1 cellular context compared by ENCODE assay signal in the genomic region with DNA sequence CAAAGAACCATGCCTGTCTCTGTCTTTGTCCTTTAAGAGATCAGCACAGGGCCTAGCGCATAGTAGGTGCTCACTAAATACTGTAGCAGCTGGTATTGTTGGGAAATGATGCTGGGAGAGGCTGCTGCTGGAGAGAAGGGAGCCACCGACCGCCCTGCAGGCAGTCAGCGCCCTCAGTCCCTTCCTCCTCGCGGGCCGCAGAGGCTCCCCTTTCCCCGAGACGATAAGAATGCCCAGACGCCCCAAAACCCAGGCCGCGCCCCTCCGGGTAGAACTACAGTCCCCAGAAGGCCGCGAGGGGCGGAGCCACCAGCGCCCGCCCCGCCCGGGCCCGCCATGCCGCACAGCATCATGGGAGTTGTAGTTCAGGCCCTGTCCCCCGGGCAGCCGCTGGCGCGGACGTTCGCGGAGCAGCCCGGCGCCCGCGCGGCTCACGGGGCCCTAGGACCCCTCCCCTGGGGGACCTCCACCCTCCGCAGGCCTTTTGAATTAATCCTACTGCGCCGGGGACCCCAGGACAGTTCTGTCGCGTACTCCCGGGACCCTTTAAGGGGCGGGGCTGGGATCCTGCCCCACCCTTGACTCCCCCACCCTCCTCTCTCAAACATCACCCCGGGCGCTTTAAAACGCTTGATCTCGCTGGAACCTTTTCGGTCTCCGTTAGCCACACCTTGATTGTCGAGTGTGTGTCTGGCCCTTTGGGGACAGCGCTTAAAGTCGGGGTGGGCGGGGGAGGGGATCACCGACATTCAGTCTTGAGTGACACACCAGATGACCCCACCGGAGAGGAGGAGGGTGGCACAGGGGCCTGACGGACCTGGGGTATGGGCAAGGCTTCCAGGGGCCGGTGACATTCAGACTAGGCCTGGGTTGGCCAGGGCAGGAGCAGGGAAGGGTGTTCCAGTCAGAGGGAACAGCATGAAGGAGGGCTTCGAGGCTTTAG.
A peak's percentile ranks its signal among the peaks of the same experiment; 100 is the strongest.
TF ChIP-seq lines count a peak whose summit lies in the region.

No MANE protein-coding gene starts in this region.

TF ChIP-seq in HepG2, 621 proteins besides CTCF, POLR2A, EP300 and RAD21 (continued from another document and continues in another):
- TF ChIP-seq, protein P1, sequence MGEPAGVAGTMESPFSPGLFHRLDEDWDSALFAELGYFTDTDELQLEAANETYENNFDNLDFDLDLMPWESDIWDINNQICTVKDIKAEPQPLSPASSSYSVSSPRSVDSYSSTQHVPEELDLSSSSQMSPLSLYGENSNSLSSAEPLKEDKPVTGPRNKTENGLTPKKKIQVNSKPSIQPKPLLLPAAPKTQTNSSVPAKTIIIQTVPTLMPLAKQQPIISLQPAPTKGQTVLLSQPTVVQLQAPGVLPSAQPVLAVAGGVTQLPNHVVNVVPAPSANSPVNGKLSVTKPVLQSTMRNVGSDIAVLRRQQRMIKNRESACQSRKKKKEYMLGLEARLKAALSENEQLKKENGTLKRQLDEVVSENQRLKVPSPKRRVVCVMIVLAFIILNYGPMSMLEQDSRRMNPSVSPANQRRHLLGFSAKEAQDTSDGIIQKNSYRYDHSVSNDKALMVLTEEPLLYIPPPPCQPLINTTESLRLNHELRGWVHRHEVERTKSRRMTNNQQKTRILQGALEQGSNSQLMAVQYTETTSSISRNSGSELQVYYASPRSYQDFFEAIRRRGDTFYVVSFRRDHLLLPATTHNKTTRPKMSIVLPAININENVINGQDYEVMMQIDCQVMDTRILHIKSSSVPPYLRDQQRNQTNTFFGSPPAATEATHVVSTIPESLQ (CRISPR knock-in tag; conservative IDR thresholded peaks at IDR 0.05): no peak
- TF ChIP-seq NR3C1 (CRISPR knock-in tag; IDR thresholded peaks at IDR 0.05): no peak
- TF ChIP-seq, protein P2, sequence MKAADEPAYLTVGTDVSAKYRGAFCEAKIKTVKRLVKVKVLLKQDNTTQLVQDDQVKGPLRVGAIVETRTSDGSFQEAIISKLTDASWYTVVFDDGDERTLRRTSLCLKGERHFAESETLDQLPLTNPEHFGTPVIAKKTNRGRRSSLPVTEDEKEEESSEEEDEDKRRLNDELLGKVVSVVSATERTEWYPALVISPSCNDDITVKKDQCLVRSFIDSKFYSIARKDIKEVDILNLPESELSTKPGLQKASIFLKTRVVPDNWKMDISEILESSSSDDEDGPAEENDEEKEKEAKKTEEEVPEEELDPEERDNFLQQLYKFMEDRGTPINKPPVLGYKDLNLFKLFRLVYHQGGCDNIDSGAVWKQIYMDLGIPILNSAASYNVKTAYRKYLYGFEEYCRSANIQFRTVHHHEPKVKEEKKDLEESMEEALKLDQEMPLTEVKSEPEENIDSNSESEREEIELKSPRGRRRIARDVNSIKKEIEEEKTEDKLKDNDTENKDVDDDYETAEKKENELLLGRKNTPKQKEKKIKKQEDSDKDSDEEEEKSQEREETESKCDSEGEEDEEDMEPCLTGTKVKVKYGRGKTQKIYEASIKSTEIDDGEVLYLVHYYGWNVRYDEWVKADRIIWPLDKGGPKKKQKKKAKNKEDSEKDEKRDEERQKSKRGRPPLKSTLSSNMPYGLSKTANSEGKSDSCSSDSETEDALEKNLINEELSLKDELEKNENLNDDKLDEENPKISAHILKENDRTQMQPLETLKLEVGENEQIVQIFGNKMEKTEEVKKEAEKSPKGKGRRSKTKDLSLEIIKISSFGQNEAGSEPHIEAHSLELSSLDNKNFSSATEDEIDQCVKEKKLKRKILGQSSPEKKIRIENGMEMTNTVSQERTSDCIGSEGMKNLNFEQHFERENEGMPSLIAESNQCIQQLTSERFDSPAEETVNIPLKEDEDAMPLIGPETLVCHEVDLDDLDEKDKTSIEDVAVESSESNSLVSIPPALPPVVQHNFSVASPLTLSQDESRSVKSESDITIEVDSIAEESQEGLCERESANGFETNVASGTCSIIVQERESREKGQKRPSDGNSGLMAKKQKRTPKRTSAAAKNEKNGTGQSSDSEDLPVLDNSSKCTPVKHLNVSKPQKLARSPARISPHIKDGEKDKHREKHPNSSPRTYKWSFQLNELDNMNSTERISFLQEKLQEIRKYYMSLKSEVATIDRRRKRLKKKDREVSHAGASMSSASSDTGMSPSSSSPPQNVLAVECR (CRISPR knock-in tag; IDR thresholded peaks at IDR 0.05; ENCODE audit: borderline replicate concordance): no peak
- no peak for TF ChIP-seq ZBTB42 (CRISPR knock-in tag; IDR thresholded peaks at IDR 0.05)
- TF ChIP-seq KLF9 (CRISPR knock-in tag; IDR thresholded peaks at IDR 0.05; ENCODE audit: low read depth): no peak
- TF ChIP-seq ZNF143 (CRISPR knock-in tag; IDR thresholded peaks at IDR 0.05): peak; percentile 97
- TF ChIP-seq RBM39 (IDR thresholded peaks at IDR 0.05; ENCODE audit: low read depth, low read length, poor library complexity, severe bottlenecking): no peak
- TF ChIP-seq ZNF549 (CRISPR knock-in tag; IDR thresholded peaks at IDR 0.05): no peak
- no peak for TF ChIP-seq ZNF562 (CRISPR knock-in tag; IDR thresholded peaks at IDR 0.05; ENCODE audit: borderline replicate concordance)
- no peak for TF ChIP-seq PHB2 (IDR thresholded peaks at IDR 0.05; ENCODE audit: partially characterized antibody)
- TF ChIP-seq ELF3 (CRISPR knock-in tag; IDR thresholded peaks at IDR 0.05): no peak
- TF ChIP-seq ZNF777 (CRISPR knock-in tag; IDR thresholded peaks at IDR 0.05): 0 out of 2 replicates have a peak, but pooled peaks have one; percentile 58
- no peak for TF ChIP-seq ZBTB21 (CRISPR knock-in tag; IDR thresholded peaks at IDR 0.05)
- TF ChIP-seq SRF (IDR thresholded peaks at IDR 0.05; ENCODE audit: low read depth, low read length): 0 out of 2 replicates have a peak, but pooled peaks have one; percentile 17
- TF ChIP-seq ZNF335 (CRISPR knock-in tag; IDR thresholded peaks at IDR 0.05): no peak
- no peak for TF ChIP-seq CHD4 (IDR thresholded peaks at IDR 0.05; ENCODE audit: borderline replicate concordance, low read length)
- no peak for TF ChIP-seq FOXM1 (CRISPR knock-in tag; IDR thresholded peaks at IDR 0.05)
- TF ChIP-seq TCF12 (IDR thresholded peaks at IDR 0.05): no peak
- TF ChIP-seq TCF12 (CRISPR knock-in tag; IDR thresholded peaks at IDR 0.05): no peak
- no peak for TF ChIP-seq CHD2 (IDR thresholded peaks at IDR 0.05; ENCODE audit: low read depth, low read length)
- TF ChIP-seq, protein P3, sequence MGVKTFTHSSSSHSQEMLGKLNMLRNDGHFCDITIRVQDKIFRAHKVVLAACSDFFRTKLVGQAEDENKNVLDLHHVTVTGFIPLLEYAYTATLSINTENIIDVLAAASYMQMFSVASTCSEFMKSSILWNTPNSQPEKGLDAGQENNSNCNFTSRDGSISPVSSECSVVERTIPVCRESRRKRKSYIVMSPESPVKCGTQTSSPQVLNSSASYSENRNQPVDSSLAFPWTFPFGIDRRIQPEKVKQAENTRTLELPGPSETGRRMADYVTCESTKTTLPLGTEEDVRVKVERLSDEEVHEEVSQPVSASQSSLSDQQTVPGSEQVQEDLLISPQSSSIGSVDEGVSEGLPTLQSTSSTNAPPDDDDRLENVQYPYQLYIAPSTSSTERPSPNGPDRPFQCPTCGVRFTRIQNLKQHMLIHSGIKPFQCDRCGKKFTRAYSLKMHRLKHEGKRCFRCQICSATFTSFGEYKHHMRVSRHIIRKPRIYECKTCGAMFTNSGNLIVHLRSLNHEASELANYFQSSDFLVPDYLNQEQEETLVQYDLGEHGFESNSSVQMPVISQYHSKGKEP (CRISPR knock-in tag; IDR thresholded peaks at IDR 0.05): no peak
- TF ChIP-seq, protein P4, sequence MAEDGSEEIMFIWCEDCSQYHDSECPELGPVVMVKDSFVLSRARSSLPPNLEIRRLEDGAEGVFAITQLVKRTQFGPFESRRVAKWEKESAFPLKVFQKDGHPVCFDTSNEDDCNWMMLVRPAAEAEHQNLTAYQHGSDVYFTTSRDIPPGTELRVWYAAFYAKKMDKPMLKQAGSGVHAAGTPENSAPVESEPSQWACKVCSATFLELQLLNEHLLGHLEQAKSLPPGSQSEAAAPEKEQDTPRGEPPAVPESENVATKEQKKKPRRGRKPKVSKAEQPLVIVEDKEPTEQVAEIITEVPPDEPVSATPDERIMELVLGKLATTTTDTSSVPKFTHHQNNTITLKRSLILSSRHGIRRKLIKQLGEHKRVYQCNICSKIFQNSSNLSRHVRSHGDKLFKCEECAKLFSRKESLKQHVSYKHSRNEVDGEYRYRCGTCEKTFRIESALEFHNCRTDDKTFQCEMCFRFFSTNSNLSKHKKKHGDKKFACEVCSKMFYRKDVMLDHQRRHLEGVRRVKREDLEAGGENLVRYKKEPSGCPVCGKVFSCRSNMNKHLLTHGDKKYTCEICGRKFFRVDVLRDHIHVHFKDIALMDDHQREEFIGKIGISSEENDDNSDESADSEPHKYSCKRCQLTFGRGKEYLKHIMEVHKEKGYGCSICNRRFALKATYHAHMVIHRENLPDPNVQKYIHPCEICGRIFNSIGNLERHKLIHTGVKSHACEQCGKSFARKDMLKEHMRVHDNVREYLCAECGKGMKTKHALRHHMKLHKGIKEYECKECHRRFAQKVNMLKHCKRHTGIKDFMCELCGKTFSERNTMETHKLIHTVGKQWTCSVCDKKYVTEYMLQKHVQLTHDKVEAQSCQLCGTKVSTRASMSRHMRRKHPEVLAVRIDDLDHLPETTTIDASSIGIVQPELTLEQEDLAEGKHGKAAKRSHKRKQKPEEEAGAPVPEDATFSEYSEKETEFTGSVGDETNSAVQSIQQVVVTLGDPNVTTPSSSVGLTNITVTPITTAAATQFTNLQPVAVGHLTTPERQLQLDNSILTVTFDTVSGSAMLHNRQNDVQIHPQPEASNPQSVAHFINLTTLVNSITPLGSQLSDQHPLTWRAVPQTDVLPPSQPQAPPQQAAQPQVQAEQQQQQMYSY (CRISPR knock-in tag; IDR thresholded peaks at IDR 0.05): no peak
- TF ChIP-seq ZNF598 (CRISPR knock-in tag; IDR thresholded peaks at IDR 0.05; ENCODE audit: borderline replicate concordance): no peak
- TF ChIP-seq JARID2 (CRISPR knock-in tag; IDR thresholded peaks at IDR 0.05; ENCODE audit: insufficient replicate concordance): no peak
- no peak for TF ChIP-seq SRSF4 (IDR thresholded peaks at IDR 0.05; ENCODE audit: low read depth, low read length, poor library complexity, severe bottlenecking)
- TF ChIP-seq SNAPC2 (CRISPR knock-in tag; IDR thresholded peaks at IDR 0.05): no peak
- TF ChIP-seq XBP1 (CRISPR knock-in tag; IDR thresholded peaks at IDR 0.05): no peak
- no peak for TF ChIP-seq ZNF703 (CRISPR knock-in tag; IDR thresholded peaks at IDR 0.05; ENCODE audit: borderline replicate concordance)
- TF ChIP-seq AHR (CRISPR knock-in tag; IDR thresholded peaks at IDR 0.05): no peak
- TF ChIP-seq ATAD3A (CRISPR knock-in tag; IDR thresholded peaks at IDR 0.05): no peak
- no peak for TF ChIP-seq SMC3 (IDR thresholded peaks at IDR 0.05; ENCODE audit: low read length)
- peak; percentile 89 for TF ChIP-seq HCFC1 (IDR thresholded peaks at IDR 0.05; ENCODE audit: low read depth, low read length)
- TF ChIP-seq, protein P5, sequence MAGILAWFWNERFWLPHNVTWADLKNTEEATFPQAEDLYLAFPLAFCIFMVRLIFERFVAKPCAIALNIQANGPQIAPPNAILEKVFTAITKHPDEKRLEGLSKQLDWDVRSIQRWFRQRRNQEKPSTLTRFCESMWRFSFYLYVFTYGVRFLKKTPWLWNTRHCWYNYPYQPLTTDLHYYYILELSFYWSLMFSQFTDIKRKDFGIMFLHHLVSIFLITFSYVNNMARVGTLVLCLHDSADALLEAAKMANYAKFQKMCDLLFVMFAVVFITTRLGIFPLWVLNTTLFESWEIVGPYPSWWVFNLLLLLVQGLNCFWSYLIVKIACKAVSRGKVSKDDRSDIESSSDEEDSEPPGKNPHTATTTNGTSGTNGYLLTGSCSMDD (CRISPR knock-in tag; IDR thresholded peaks at IDR 0.05): no peak
- no peak for TF ChIP-seq THYN1 (CRISPR knock-in tag; IDR thresholded peaks at IDR 0.05; ENCODE audit: borderline replicate concordance, low read depth)
- TF ChIP-seq ARNT2 (CRISPR knock-in tag; IDR thresholded peaks at IDR 0.05; ENCODE audit: low read depth): no peak
- no peak for TF ChIP-seq ZNF225 (CRISPR knock-in tag; IDR thresholded peaks at IDR 0.05)
- TF ChIP-seq, protein P6, sequence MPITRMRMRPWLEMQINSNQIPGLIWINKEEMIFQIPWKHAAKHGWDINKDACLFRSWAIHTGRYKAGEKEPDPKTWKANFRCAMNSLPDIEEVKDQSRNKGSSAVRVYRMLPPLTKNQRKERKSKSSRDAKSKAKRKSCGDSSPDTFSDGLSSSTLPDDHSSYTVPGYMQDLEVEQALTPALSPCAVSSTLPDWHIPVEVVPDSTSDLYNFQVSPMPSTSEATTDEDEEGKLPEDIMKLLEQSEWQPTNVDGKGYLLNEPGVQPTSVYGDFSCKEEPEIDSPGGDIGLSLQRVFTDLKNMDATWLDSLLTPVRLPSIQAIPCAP (CRISPR knock-in tag; IDR thresholded peaks at IDR 0.05; ENCODE audit: low read depth): no peak
- TF ChIP-seq ZNF788 (CRISPR knock-in tag; IDR thresholded peaks at IDR 0.05; ENCODE audit: borderline replicate concordance): no peak
- no peak for TF ChIP-seq BRCA1 (CRISPR knock-in tag; IDR thresholded peaks at IDR 0.05)
- peak; percentile 91 for TF ChIP-seq GABPB1 (CRISPR knock-in tag; IDR thresholded peaks at IDR 0.05)
- TF ChIP-seq SUZ12 (IDR thresholded peaks at IDR 0.05; ENCODE audit: low read depth, low read length): peak; percentile 74
- no peak for TF ChIP-seq ZNF44 (CRISPR knock-in tag; IDR thresholded peaks at IDR 0.05)
- TF ChIP-seq, protein P7, sequence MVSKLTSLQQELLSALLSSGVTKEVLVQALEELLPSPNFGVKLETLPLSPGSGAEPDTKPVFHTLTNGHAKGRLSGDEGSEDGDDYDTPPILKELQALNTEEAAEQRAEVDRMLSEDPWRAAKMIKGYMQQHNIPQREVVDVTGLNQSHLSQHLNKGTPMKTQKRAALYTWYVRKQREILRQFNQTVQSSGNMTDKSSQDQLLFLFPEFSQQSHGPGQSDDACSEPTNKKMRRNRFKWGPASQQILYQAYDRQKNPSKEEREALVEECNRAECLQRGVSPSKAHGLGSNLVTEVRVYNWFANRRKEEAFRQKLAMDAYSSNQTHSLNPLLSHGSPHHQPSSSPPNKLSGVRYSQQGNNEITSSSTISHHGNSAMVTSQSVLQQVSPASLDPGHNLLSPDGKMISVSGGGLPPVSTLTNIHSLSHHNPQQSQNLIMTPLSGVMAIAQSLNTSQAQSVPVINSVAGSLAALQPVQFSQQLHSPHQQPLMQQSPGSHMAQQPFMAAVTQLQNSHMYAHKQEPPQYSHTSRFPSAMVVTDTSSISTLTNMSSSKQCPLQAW (CRISPR knock-in tag; IDR thresholded peaks at IDR 0.05): 0 out of 2 replicates have a peak, but pooled peaks have one; percentile 28
- TF ChIP-seq ZNF816 (CRISPR knock-in tag; IDR thresholded peaks at IDR 0.05; ENCODE audit: borderline replicate concordance): no peak
- no peak for TF ChIP-seq CCDC6 (CRISPR knock-in tag; IDR thresholded peaks at IDR 0.05)
